14 cellular contexts compared by ENCODE assay signal in the genomic region with DNA sequence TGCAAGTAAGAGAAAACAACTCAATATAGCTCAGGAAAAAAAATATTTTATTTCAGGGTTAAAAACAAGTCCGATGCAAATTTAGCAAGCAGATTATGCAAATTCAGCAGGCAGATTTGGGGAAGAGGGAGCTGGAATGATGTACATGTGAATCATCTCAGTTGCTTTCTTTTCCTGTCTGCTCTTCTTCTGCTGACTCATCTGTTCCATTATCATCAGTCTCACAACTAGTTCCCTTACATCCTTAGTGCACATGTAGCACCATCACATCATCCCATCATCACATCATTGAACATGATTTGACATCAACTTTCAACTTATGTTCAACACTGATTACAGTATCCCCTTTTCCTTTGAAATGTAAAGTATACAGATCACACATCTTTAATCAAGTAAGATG. TPM values are rescaled to one million over a fixed set of nuclear protein-coding genes. Genes with fewer than 3 reads are reported as not detected.
DNase-seq lines count a peak whose midpoint lies in the region; ATAC-seq and TF ChIP-seq lines count a peak whose summit lies in the region.
"Had no signal": no experiment of that assay in that cellular context is flagged by ENCODE, and none has a peak within 500 bp of the region (broad histone marks: within the 10 kb centered on the region; RNA-seq: fewer than 3 reads in every experiment).

No MANE protein-coding gene starts in this region.

- H3K36me3 ChIP-seq in RWPE2 (ENCODE audit: low read depth): no peaks in the 10 kb centered on the region
- H3K36me3 ChIP-seq in lower lobe of right lung: no peaks in the 10 kb centered on the region
- H3K36me3 ChIP-seq: BE2C, neutrophil had no signal

- peaks cover 3 to 8% of the 10 kb centered on the region in 2 donors for H3K9me3 Mint-ChIP-seq in activated naive CD4-positive, alpha-beta T cell treated with anti-CD3 and anti-CD28 coated beads, Interleukin-2, amount 50 U/mL, for 72 hours

- peak; percentile 52 for DNase-seq in AG08395 (ENCODE audit: low spot score)
- DNase-seq in RWPE2 (ENCODE audit: low spot score): no peak
- DNase-seq in activated naive CD4-positive, alpha-beta T cell treated with anti-CD3 and anti-CD28 coated beads, Interleukin-2, amount 50 U/mL, for 72 hours (ENCODE audit: low spot score in 2 of 2): no peak
- DNase-seq in lower lobe of right lung: no peak
- DNase-seq in stimulated activated CD4-positive, alpha-beta T cell treated with anti-CD3 and anti-CD28 coated beads, Interleukin-4, amount 100 ng/mL, for 24 hours: no peak
- no peak for DNase-seq in HuH-7 (ENCODE audit: low spot score)
- DNase-seq: BE2C, NCI-H146, SHP77 treated with DMSO at 0.1 percent for 48 hours had no signal

- H3K27ac ChIP-seq in RWPE2 (ENCODE audit: poor library complexity, severe bottlenecking) (no peak overlapping the region), lower lobe of right lung (no peak overlapping the region)
- H3K27ac ChIP-seq: epithelial cell of prostate, neutrophil had no signal

- H3K27me3 ChIP-seq in RWPE2 (ENCODE audit: insufficient read depth, poor library complexity, severe bottlenecking) (no peaks in the 10 kb centered on the region), lower lobe of right lung (ENCODE audit: low read depth) (no peaks in the 10 kb centered on the region)
- H3K27me3 ChIP-seq: BE2C, neutrophil had no signal

- ATAC-seq in GM18909 (IDR thresholded peaks at IDR 0.05; ENCODE audit: poor library complexity, unreplicated experiment) (peak; percentile 43), HG02973 (IDR thresholded peaks at IDR 0.05; ENCODE audit: unreplicated experiment) (peak; percentile 68), RWPE2 (ENCODE audit: low read depth) (peak; percentile 27; the same call in 1 of the 3 replicates), lower lobe of right lung (no peak)
- no peak for ATAC-seq in activated naive CD4-positive, alpha-beta T cell treated with anti-CD3 and anti-CD28 coated beads, Interleukin-2, amount 50 U/mL, for 72 hours

- H3K9me3 ChIP-seq in RWPE2 (ENCODE audit: severe bottlenecking) (peaks cover 2% of the 10 kb centered on the region), lower lobe of right lung (no peaks in the 10 kb centered on the region)
- H3K9me3 ChIP-seq: BE2C, neutrophil had no signal

- intact Hi-C loops in lower lobe of right lung (cut with DNase I): no loop called here

- H3K4me3 ChIP-seq in RWPE2 (ENCODE audit: severe bottlenecking) (no peak overlapping the region), lower lobe of right lung (no peak overlapping the region)

- no peaks in the 10 kb centered on the region for H3K36me3 Mint-ChIP-seq in activated naive CD4-positive, alpha-beta T cell treated with anti-CD3 and anti-CD28 coated beads, Interleukin-2, amount 50 U/mL, for 72 hours

- TF ChIP-seq CTCF in RWPE2 (IDR thresholded peaks at IDR 0.05; ENCODE audit: poor library complexity, severe bottlenecking): no peak
- no peak for TF ChIP-seq CTCF in lower lobe of right lung (IDR thresholded peaks at IDR 0.05)

- H3K4me1 ChIP-seq in RWPE2 (ENCODE audit: insufficient read depth, poor library complexity, severe bottlenecking) (no peaks in the 10 kb centered on the region), lower lobe of right lung (no peaks in the 10 kb centered on the region)
- H3K4me1 ChIP-seq: BE2C had no signal

- H3K27ac Mint-ChIP-seq in activated naive CD4-positive, alpha-beta T cell treated with anti-CD3 and anti-CD28 coated beads, Interleukin-2, amount 50 U/mL, for 72 hours: no peak overlapping the region

RNA-seq across cellular contexts. Expression of a gene that starts 11.5 kb away (rescaled TPM):
- not detected for total RNA-seq in activated naive CD4-positive, alpha-beta T cell treated with anti-CD3 and anti-CD28 coated beads, Interleukin-2, amount 50 U/mL, for 72 hours
- total RNA-seq in lower lobe of right lung: not detected
- total RNA-seq: kidney epithelial cell had no signal

RNA-seq across cellular contexts. Expression of a gene that starts 16.9 kb away (rescaled TPM):
- total RNA-seq in activated naive CD4-positive, alpha-beta T cell treated with anti-CD3 and anti-CD28 coated beads, Interleukin-2, amount 50 U/mL, for 72 hours: not detected
- not detected for total RNA-seq in lower lobe of right lung
- total RNA-seq: kidney epithelial cell had no signal

RNA-seq across cellular contexts. Expression of a gene that starts 40.9 kb away (rescaled TPM):
- not detected for total RNA-seq in activated naive CD4-positive, alpha-beta T cell treated with anti-CD3 and anti-CD28 coated beads, Interleukin-2, amount 50 U/mL, for 72 hours
- not detected for total RNA-seq in lower lobe of right lung
- total RNA-seq: kidney epithelial cell had no signal

Comparison
In these comparisons a context has a peak if more than half of its experiments do, and no peak if none do; other contexts are left out.
1. ATAC-seq: peak in GM18909 (single experiment), HG02973 (single experiment) and RWPE2 (single experiment); none in activated naive CD4-positive, alpha-beta T cell treated with anti-CD3 and anti-CD28 coated beads, Interleukin-2, amount 50 U/mL, for 72 hours (0 of 2) and lower lobe of right lung (0 of 2).